ENCODE assay signal across 1 cellular context in the genomic region with DNA sequence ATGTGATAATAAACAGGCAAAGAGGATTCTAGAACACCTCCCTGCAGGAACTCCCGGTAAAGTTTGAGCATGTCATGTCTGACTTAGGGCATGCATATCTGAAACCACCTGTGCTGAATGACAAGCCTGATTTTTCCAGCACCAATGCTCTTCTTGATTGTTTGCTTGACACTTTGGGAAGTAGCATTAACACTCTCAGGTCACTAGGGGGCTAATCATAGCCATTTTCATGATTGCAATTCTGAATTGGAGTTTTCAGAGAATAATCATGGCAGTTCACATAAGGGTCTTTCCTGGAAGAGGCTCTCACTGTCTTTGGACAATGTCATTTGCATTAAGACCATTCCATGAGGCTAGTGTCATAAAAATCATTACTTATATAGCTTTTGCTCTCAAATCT.
TF ChIP-seq lines count a peak whose summit lies in the region.

No MANE protein-coding gene starts in this region.

TF ChIP-seq in GM23338, 12 proteins besides CTCF, POLR2A, EP300 and RAD21 (continued from another document):
- TF ChIP-seq, protein P1, sequence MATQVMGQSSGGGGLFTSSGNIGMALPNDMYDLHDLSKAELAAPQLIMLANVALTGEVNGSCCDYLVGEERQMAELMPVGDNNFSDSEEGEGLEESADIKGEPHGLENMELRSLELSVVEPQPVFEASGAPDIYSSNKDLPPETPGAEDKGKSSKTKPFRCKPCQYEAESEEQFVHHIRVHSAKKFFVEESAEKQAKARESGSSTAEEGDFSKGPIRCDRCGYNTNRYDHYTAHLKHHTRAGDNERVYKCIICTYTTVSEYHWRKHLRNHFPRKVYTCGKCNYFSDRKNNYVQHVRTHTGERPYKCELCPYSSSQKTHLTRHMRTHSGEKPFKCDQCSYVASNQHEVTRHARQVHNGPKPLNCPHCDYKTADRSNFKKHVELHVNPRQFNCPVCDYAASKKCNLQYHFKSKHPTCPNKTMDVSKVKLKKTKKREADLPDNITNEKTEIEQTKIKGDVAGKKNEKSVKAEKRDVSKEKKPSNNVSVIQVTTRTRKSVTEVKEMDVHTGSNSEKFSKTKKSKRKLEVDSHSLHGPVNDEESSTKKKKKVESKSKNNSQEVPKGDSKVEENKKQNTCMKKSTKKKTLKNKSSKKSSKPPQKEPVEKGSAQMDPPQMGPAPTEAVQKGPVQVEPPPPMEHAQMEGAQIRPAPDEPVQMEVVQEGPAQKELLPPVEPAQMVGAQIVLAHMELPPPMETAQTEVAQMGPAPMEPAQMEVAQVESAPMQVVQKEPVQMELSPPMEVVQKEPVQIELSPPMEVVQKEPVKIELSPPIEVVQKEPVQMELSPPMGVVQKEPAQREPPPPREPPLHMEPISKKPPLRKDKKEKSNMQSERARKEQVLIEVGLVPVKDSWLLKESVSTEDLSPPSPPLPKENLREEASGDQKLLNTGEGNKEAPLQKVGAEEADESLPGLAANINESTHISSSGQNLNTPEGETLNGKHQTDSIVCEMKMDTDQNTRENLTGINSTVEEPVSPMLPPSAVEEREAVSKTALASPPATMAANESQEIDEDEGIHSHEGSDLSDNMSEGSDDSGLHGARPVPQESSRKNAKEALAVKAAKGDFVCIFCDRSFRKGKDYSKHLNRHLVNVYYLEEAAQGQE (IDR thresholded peaks at IDR 0.05; ENCODE audit: unreplicated experiment), result no peak
- TF ChIP-seq EZH2 (IDR thresholded peaks at IDR 0.05; ENCODE audit: low read depth, unreplicated experiment) (no peak), POLR2AphosphoS5 (IDR thresholded peaks at IDR 0.05; ENCODE audit: low read depth) (no peak)
TF ChIP-seq in GM23338: peak in this region for 0.
